In genomic region chr13:65768545-65768944, GRCh38 we compare ENCODE assay signal across 1 cellular context.
TF ChIP-seq lines count a peak whose summit lies in the region.

No MANE protein-coding gene starts in this region.

TF ChIP-seq in WTC11, 78 proteins besides CTCF, POLR2A, EP300 and RAD21 (continued from another document):
- TF ChIP-seq ARID4B (CRISPR knock-in tag; IDR thresholded peaks at IDR 0.05; ENCODE audit: borderline replicate concordance): no peak
